Comparison of ENCODE assay signal across 19 cellular contexts in the genomic region with DNA sequence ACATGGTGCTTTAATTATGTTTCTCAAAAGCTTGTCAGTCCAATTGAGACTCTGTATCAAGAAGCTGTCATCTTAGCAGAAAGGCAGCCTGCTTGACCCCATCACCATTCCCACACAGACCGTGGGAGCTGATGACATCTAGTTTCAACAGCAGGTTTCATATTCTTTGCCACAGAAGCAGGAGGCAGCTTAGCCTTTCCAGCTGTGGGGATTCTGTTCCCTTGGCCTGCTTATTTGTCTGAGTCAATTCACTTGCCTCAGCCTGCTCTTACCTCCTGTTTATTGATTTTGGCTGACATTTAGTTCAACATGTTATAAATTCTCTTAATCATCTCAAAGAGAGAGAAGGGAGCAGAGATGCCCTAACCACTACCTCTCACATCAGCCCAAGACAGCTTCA.
DNase-seq lines count a peak whose midpoint lies in the region; FAIRE-seq and TF ChIP-seq lines count a peak whose summit lies in the region.
"Had no signal": no experiment of that assay in that cellular context is flagged by ENCODE, and none has a peak within 500 bp of the region (broad histone marks: within the 10 kb centered on the region; RNA-seq: fewer than 3 reads in every experiment).

No MANE protein-coding gene starts in this region.

- H3K4me1 Mint-ChIP-seq in astrocyte (ENCODE audit: low read depth, unreplicated experiment), result no peaks in the 10 kb centered on the region
- H3K4me1 Mint-ChIP-seq: IgD-negative memory B cell had no signal

- H3K27ac ChIP-seq in astrocyte (ENCODE audit: low read depth, low read length) (no peak overlapping the region), adrenal gland (no peak overlapping the region)
- H3K27ac ChIP-seq: 22Rv1; BLaER1 treated with 17β-estradiol and CSF1 and Interleukin-3, amounts not matched to agents 10 nM and 100 nM had no signal

- H3K9ac ChIP-seq in astrocyte (ENCODE audit: low read length), result no peak overlapping the region
- H3K9ac ChIP-seq: BLaER1 treated with 17β-estradiol and CSF1 and Interleukin-3, amounts not matched to agents 10 nM and 100 nM; SK-N-SH had no signal

- no peaks in the 10 kb centered on the region for H3K79me2 ChIP-seq in astrocyte (ENCODE audit: insufficient read depth, low read length)

- H3K36me3 ChIP-seq in astrocyte (ENCODE audit: insufficient read depth, low read length) (no peaks in the 10 kb centered on the region), adrenal gland (replicated peaks in 1 of 2) (no peaks in the 10 kb centered on the region)
- H3K36me3 ChIP-seq: BLaER1 treated with 17β-estradiol and CSF1 and Interleukin-3, amounts not matched to agents 10 nM and 100 nM had no signal

- intact Hi-C loops in adrenal gland (cut with DNase I), result no loop called here

- H3K36me3 Mint-ChIP-seq in astrocyte (ENCODE audit: low read depth, unreplicated experiment), result no peaks in the 10 kb centered on the region
- H3K36me3 Mint-ChIP-seq: IgD-negative memory B cell had no signal

- no peak for FAIRE-seq in astrocyte (lab: Jason Lieb, UNC)

- H3K9me3 Mint-ChIP-seq in astrocyte (ENCODE audit: unreplicated experiment), result no peaks in the 10 kb centered on the region
- H3K9me3 Mint-ChIP-seq: IgD-negative memory B cell had no signal

- H3K27me3 ChIP-seq in astrocyte (ENCODE audit: insufficient read depth, low read length), result no peaks in the 10 kb centered on the region
- H3K27me3 ChIP-seq in adrenal gland, result no peaks in the 10 kb centered on the region
- H3K27me3 ChIP-seq: BLaER1 treated with 17β-estradiol and CSF1 and Interleukin-3, amounts not matched to agents 10 nM and 100 nM had no signal

- TF ChIP-seq POLR2A in adrenal gland (IDR thresholded peaks at IDR 0.05), result no peak

- H3K9me3 ChIP-seq in astrocyte (ENCODE audit: insufficient read depth, low read depth, low read length) (no peaks in the 10 kb centered on the region), adrenal gland (replicated peaks in 1 of 3) (no peaks in the 10 kb centered on the region)
- H3K9me3 ChIP-seq: BLaER1 treated with 17β-estradiol and CSF1 and Interleukin-3, amounts not matched to agents 10 nM and 100 nM; SK-N-SH had no signal

- H3K4me3 Mint-ChIP-seq in astrocyte (ENCODE audit: unreplicated experiment), result no peak overlapping the region
- H3K4me3 Mint-ChIP-seq: IgD-negative memory B cell had no signal

- no peak overlapping the region for H3K4me2 ChIP-seq in astrocyte (ENCODE audit: low read length)
- H3K4me2 ChIP-seq: BLaER1 treated with 17β-estradiol and CSF1 and Interleukin-3, amounts not matched to agents 10 nM and 100 nM; SK-N-SH had no signal

- 13 to 30% (median 26%) methylated on average over 1 of the region's 1 CpG for WGBS in adrenal gland, 4 donors

- H3K27me3 Mint-ChIP-seq in astrocyte (ENCODE audit: low read depth, unreplicated experiment), result no peaks in the 10 kb centered on the region
- H3K27me3 Mint-ChIP-seq: IgD-negative memory B cell had no signal

- H3K4me1 ChIP-seq in astrocyte (ENCODE audit: insufficient read depth, low read length), result no peaks in the 10 kb centered on the region
- no peaks in the 10 kb centered on the region for H3K4me1 ChIP-seq in adrenal gland (replicated peaks in 1 of 2)
- H3K4me1 ChIP-seq: BLaER1 treated with 17β-estradiol and CSF1 and Interleukin-3, amounts not matched to agents 10 nM and 100 nM had no signal

- TF ChIP-seq CTCF in astrocyte (IDR thresholded peaks at IDR 0.05; ENCODE audit: insufficient read depth, low read depth, low read length) (no peak), adrenal gland (IDR thresholded peaks at IDR 0.05) (no peak)

- DNase-seq in DMS 273 (lab: John Stamatoyannopoulos, UW; ENCODE audit: unreplicated experiment) (peak; percentile 18), DMS 273 treated with DMSO at 0.1 percent for 48 hours (lab: John Stamatoyannopoulos, UW) (no peak), COR-L47 (lab: John Stamatoyannopoulos, UW) (peak; percentile 18), astrocyte (ENCODE audit: low read depth) (peak; percentile 29), iris pigment epithelial cell (ENCODE audit: low read depth) (peak; percentile 9), adrenal gland (no peak)
- DNase-seq in activated CD4-positive, CD25-positive, alpha-beta regulatory T cell (lab: John Stamatoyannopoulos, UW), result no peak
- no peak for DNase-seq in effector CD8-positive, alpha-beta T cell (lab: John Stamatoyannopoulos, UW)
- DNase-seq: DMS153, EL, HCEC 1CT, MV-4-11, NCI-H1436, NCI-H2081 treated with DMSO at 0.1 percent for 48 hours, NCI-H510A, SK-N-SH had no signal

- H3K27ac Mint-ChIP-seq in astrocyte (ENCODE audit: unreplicated experiment), result no peak overlapping the region
- H3K27ac Mint-ChIP-seq: IgD-negative memory B cell had no signal

- H4K20me1 ChIP-seq in astrocyte (ENCODE audit: insufficient read depth, low read length), result no peaks in the 10 kb centered on the region
- H4K20me1 ChIP-seq: BLaER1 treated with 17β-estradiol and CSF1 and Interleukin-3, amounts not matched to agents 10 nM and 100 nM had no signal

- H2AFZ ChIP-seq in astrocyte (ENCODE audit: low read depth, low read length), result no peak overlapping the region

- no peak overlapping the region for H3K4me3 ChIP-seq in astrocyte (ENCODE audit: insufficient read depth, low read depth, low read length)
- H3K4me3 ChIP-seq in adrenal gland, result no peak overlapping the region
- H3K4me3 ChIP-seq: BLaER1 treated with 17β-estradiol and CSF1 and Interleukin-3, amounts not matched to agents 10 nM and 100 nM had no signal

Comparison
In these comparisons a context has a peak if more than half of its experiments do, and no peak if none do; other contexts are left out.
1. DNase-seq: peak in DMS 273 (single experiment), COR-L47 (single experiment), astrocyte (single experiment) and iris pigment epithelial cell (single experiment); none in DMS 273 treated with DMSO at 0.1 percent for 48 hours (single experiment), activated CD4-positive, CD25-positive, alpha-beta regulatory T cell (0 of 4), effector CD8-positive, alpha-beta T cell (single experiment) and adrenal gland (0 of 7).